In genomic region chr6:85460154-85460950, GRCh38 we compare ENCODE assay signal across 9 cellular contexts. TPM values are rescaled to one million over a fixed set of nuclear protein-coding genes. Genes with fewer than 3 reads are reported as not detected.
DNase-seq lines count a peak whose midpoint lies in the region; ATAC-seq, FAIRE-seq and TF ChIP-seq lines count a peak whose summit lies in the region.
"Had no signal": no experiment of that assay in that cellular context is flagged by ENCODE, and none has a peak within 500 bp of the region (broad histone marks: within the 10 kb centered on the region; RNA-seq: fewer than 3 reads in every experiment).

No MANE protein-coding gene starts in this region.

- intact Hi-C loops in psoas muscle (cut with DNase I), result no loop called here

- no peaks in the 10 kb centered on the region for H3K27me3 ChIP-seq in brain microvascular endothelial cell (replicated peaks)
- H3K27me3 ChIP-seq in psoas muscle (ENCODE audit: insufficient read depth in 3 of 3, low read length in 2 of 3), result peaks cover 0 to 6% (median 1%) of the 10 kb centered on the region in 3 donors

- H3K4me1 ChIP-seq in psoas muscle, result no peaks in the 10 kb centered on the region

- H3K36me3 ChIP-seq in brain microvascular endothelial cell (replicated peaks) (no peaks in the 10 kb centered on the region), psoas muscle (ENCODE audit: insufficient read depth in 1 of 2, low read depth in 1 of 2) (no peaks in the 10 kb centered on the region)

- H3K4me3 ChIP-seq in GM12865 (ENCODE audit: low read depth, low read length) (no peak overlapping the region), brain microvascular endothelial cell (ENCODE audit: low read depth, low read length) (no peak overlapping the region), psoas muscle (no peak overlapping the region)

- no peaks in the 10 kb centered on the region for H3K9me3 ChIP-seq in psoas muscle

- in situ Hi-C loops in brain microvascular endothelial cell (cut with HindIII; ENCODE audit: low pct_ligation_motif_present, low sequenced_read_pairs), result no loop called here

- DNase-seq in GM12865 (ENCODE audit: low read depth) (peak; percentile 46), brain microvascular endothelial cell (no peak), psoas muscle (no peak), HTR-8/SVneo (ENCODE audit: insufficient read length, low spot score) (no peak), H4 (ENCODE audit: low spot score) (no peak), retina (no peak)
- DNase-seq: NCI-H1930 had no signal

- WGBS in psoas muscle, 3 donors, result 68 to 79% (median 71%) methylated on average over 5 of the region's 5 CpGs

- no peak for FAIRE-seq in HTR-8/SVneo (lab: Jason Lieb, UNC)

- ATAC-seq in HG03108 (IDR thresholded peaks at IDR 0.05; ENCODE audit: unreplicated experiment), result peak; percentile 34
- ATAC-seq in psoas muscle, result no peak
- ATAC-seq in GM21576 (IDR thresholded peaks at IDR 0.05; ENCODE audit: unreplicated experiment), result no peak

- TF ChIP-seq CTCF in GM12865 (IDR thresholded peaks at IDR 0.05; ENCODE audit: insufficient read depth, low read depth, low read length, missing control alignments) (no peak), brain microvascular endothelial cell (IDR thresholded peaks at IDR 0.05; ENCODE audit: low read depth, low read length, missing control alignments) (no peak), psoas muscle (IDR thresholded peaks at IDR 0.05) (no peak)

- H3K27ac ChIP-seq in brain microvascular endothelial cell (peak overlapping the region; percentile 73), psoas muscle (peak overlapping the region; percentile 41)

RNA-seq across cellular contexts. Expression of gene NT5E, which starts 10.5 kb away (rescaled TPM):
- total RNA-seq in psoas muscle, result 1 to 10 TPM in 3 of 4 donors, under 1 TPM in 1; 0.90 to 3.9 (median 3.0) TPM
- 1 to 10 TPM in 1 of 3 donors, under 1 TPM in 2; 0.57 to 2.3 (median 0.90) TPM for polyA plus RNA-seq in psoas muscle
- 0.08 and 0.15 TPM in 2 replicates for total RNA-seq in H4 (2014; rRNA removed; shearing (Covaris generic))
